In genomic region chr10:23314835-23315239, GRCh38 we compare ENCODE assay signal across 8 cellular contexts. TPM values are rescaled to one million over a fixed set of nuclear protein-coding genes. Genes with fewer than 3 reads are reported as not detected.
DNase-seq lines count a peak whose midpoint lies in the region; ATAC-seq, FAIRE-seq and TF ChIP-seq lines count a peak whose summit lies in the region.

No MANE protein-coding gene starts in this region.

- intact Hi-C loops in CD4-positive, alpha-beta T cell (cut with DNase I, micrococcal nuclease), result loop anchor here (1.0 to 5.0 kb wide), 8 partner anchors 210 to 1242 kb away; no protein-coding TSS in a partner anchor
- intact Hi-C loops in transverse colon (cut with DNase I; ENCODE audit: low total_unique reads), result loop anchor here (5.0 kb wide), 2 partner anchors 212 to 387 kb away; no protein-coding TSS in a partner anchor

- no peak overlapping the region for H3K56ac ChIP-seq in H1 (replicated peaks; ENCODE audit: insufficient read length, low read depth, low read length)
- no peak overlapping the region for H3K56ac ChIP-seq in mesendoderm (ENCODE audit: low read length)

- H3K36me3 Mint-ChIP-seq in CD4-positive, alpha-beta T cell (ENCODE audit: low read depth), result no peaks in the 10 kb centered on the region

- no peak overlapping the region for H2BK120ac ChIP-seq in H1 (replicated peaks; ENCODE audit: low read depth, low read length)
- no peak overlapping the region for H2BK120ac ChIP-seq in mesendoderm (ENCODE audit: low read depth, low read length)

- H3K4ac ChIP-seq in H1 (replicated peaks; ENCODE audit: insufficient read length, low read depth, low read length) (no peak overlapping the region), mesendoderm (ENCODE audit: low read depth, low read length) (no peak overlapping the region)

- H2AK5ac ChIP-seq in H1 (ENCODE audit: low read depth, low read length) (no peak overlapping the region), mesendoderm (ENCODE audit: low read length) (no peak overlapping the region)

- no peak for TF ChIP-seq EP300 in H1 (IDR thresholded peaks at IDR 0.05; ENCODE audit: borderline replicate concordance in 1 of 2, low read depth in 2 of 2, low read length in 2 of 2)
- TF ChIP-seq EP300 in transverse colon (IDR thresholded peaks at IDR 0.05; ENCODE audit: low read depth), result no peak

- H2BK15ac ChIP-seq in H1 (ENCODE audit: low read length), result no peak overlapping the region
- H2BK15ac ChIP-seq in mesendoderm (replicated peaks; ENCODE audit: low read depth), result no peak overlapping the region

- no peaks in the 10 kb centered on the region for H3K27me3 Mint-ChIP-seq in CD4-positive, alpha-beta T cell

- H3K79me2 ChIP-seq in H1 (ENCODE audit: control insufficient read depth in 1 of 2, insufficient read depth in 2 of 2, low read length in 2 of 2) (no peaks in the 10 kb centered on the region), mesendoderm (ENCODE audit: control insufficient read depth, insufficient read depth, low read length) (no peaks in the 10 kb centered on the region)

- H3K4me2 ChIP-seq in H1 (ENCODE audit: insufficient read depth in 1 of 2, low read depth in 2 of 2, low read length in 2 of 2) (no peak overlapping the region), mesendoderm (ENCODE audit: low read length) (no peak overlapping the region)

- DNase-seq in CD4-positive, alpha-beta T cell, result peak in 7 of 10 experiments; percentile 20 to 47 (median 37)
- peak; percentile 25 for DNase-seq in NCI-H1092 treated with DMSO at 0.1 percent for 48 hours (lab: John Stamatoyannopoulos, UW)
- no peak for DNase-seq in H1 (ENCODE audit: low read depth in 1 of 2, low spot score in 2 of 2)
- peak; percentile 62 for DNase-seq in mesendoderm
- peak; percentile 39 for DNase-seq in transverse colon
- no peak for DNase-seq in HPDE6-E6E7 (ENCODE audit: extremely low spot score)

- no peak overlapping the region for H2BK12ac ChIP-seq in H1 (ENCODE audit: low read depth, low read length)

- no peak for TF ChIP-seq POLR2A in H1 (IDR thresholded peaks at IDR 0.05; ENCODE audit: control extremely low read depth in 1 of 2, low read depth in 2 of 2, low read length in 2 of 2)
- TF ChIP-seq POLR2A in transverse colon (IDR thresholded peaks at IDR 0.05), result no peak

- H3K27me3 ChIP-seq in CD4-positive, alpha-beta T cell (ENCODE audit: control insufficient read depth, insufficient read depth, low read length), result no peaks in the 10 kb centered on the region
- H3K27me3 ChIP-seq in H1 (replicated peaks in 1 of 4; ENCODE audit: control insufficient read depth in 3 of 4, extremely low read depth in 1 of 4, insufficient read depth in 3 of 4, low read length in 3 of 4), result no peaks in the 10 kb centered on the region
- H3K27me3 ChIP-seq in mesendoderm (ENCODE audit: insufficient read depth, low read length, poor library complexity), result no peaks in the 10 kb centered on the region
- no peaks in the 10 kb centered on the region for H3K27me3 ChIP-seq in transverse colon

- H2AFZ ChIP-seq in H1 (ENCODE audit: low read length), result no peak overlapping the region

- H3K9me3 ChIP-seq in CD4-positive, alpha-beta T cell (ENCODE audit: control insufficient read depth, low read length), result peaks cover 6% of the 10 kb centered on the region
- H3K9me3 ChIP-seq in H1 (ENCODE audit: insufficient read depth in 2 of 2, low read depth in 1 of 2, low read length in 1 of 2), result no peaks in the 10 kb centered on the region
- no peaks in the 10 kb centered on the region for H3K9me3 ChIP-seq in transverse colon

- H4K5ac ChIP-seq in H1 (ENCODE audit: insufficient read length, low read depth, low read length) (no peak overlapping the region), mesendoderm (ENCODE audit: low read length) (no peak overlapping the region)

- no peak overlapping the region for H4K91ac ChIP-seq in H1 (replicated peaks; ENCODE audit: insufficient read length, low read length)

- H3K4me1 ChIP-seq in H1 (replicated peaks in 1 of 4; ENCODE audit: control insufficient read depth in 3 of 4, insufficient read depth in 4 of 4, low read length in 3 of 4) (no peaks in the 10 kb centered on the region), mesendoderm (ENCODE audit: control insufficient read depth, low read depth, low read length) (no peaks in the 10 kb centered on the region), transverse colon (no peaks in the 10 kb centered on the region)

- no peaks in the 10 kb centered on the region; the same call in 1 of the 2 replicates for H3K23me2 ChIP-seq in H1 (ENCODE audit: low read depth, low read length)

- peak; percentile 71 to 72 for TF ChIP-seq RAD21 in H1 (IDR thresholded peaks at IDR 0.05 in 1 of 2, conservative IDR thresholded peaks at IDR 0.05 in 1 of 2; ENCODE audit: low read depth in 2 of 2, low read length in 2 of 2)

- TF ChIP-seq CTCF in CD4-positive, alpha-beta T cell (IDR thresholded peaks at IDR 0.05), result peak; percentile 81
- TF ChIP-seq CTCF in H1 (IDR thresholded peaks at IDR 0.05; ENCODE audit: control extremely low read depth in 1 of 3, insufficient read depth in 1 of 3, low read depth in 1 of 3, low read length in 3 of 3), result peak in 2 of 3 experiments; percentile 47 to 59; a peak in 2 of 4 replicates
- TF ChIP-seq CTCF in transverse colon (IDR thresholded peaks at IDR 0.05), result peak; percentile 68 to 77 (median 75)

- H3K27ac Mint-ChIP-seq in CD4-positive, alpha-beta T cell, result no peak overlapping the region

- ATAC-seq in CD4-positive, alpha-beta T cell (ENCODE audit: poor library complexity), result peak; percentile 52
- peak; percentile 56 for ATAC-seq in GM18861 (IDR thresholded peaks at IDR 0.05; ENCODE audit: unreplicated experiment)

- H3K4me3 ChIP-seq in H1 (ENCODE audit: extremely low read depth in 1 of 4, insufficient read depth in 2 of 4, low read depth in 3 of 4, low read length in 4 of 4), result no peak overlapping the region
- no peak overlapping the region for H3K4me3 ChIP-seq in mesendoderm (ENCODE audit: low read length)
- no peak overlapping the region for H3K4me3 ChIP-seq in transverse colon

- H3K23ac ChIP-seq in H1 (ENCODE audit: insufficient read length), result no peak overlapping the region
- H3K23ac ChIP-seq in mesendoderm (ENCODE audit: low read length), result no peak overlapping the region

- WGBS in H1 (ENCODE audit: extremely low coverage in 1 of 2, insufficient coverage in 1 of 2, insufficient read length in 1 of 2, insufficient replicate concordance in 2 of 2, low coverage in 1 of 2, low lambda C conversion rate in 2 of 2, missing lambda C conversion rate in 1 of 2), 2 experiments, result 27% methylated on average over 3 of the region's 3 CpGs; no CpG with 5 or more reads in 1 of the 2 experiments
- WGBS in mesendoderm (ENCODE audit: extremely low coverage, insufficient coverage, low lambda C conversion rate), result no CpG with 5 or more reads among the region's 3 CpGs
- WGBS in transverse colon (ENCODE audit: low coverage in 1 of 2), 2 donors, result 0 to 3% methylated on average over 3 of the region's 3 CpGs

- H4K8ac ChIP-seq in H1 (ENCODE audit: extremely low read depth, insufficient read depth, low read length) (no peak overlapping the region), mesendoderm (ENCODE audit: low read depth, low read length) (no peak overlapping the region)

- no peak overlapping the region for H2BK5ac ChIP-seq in H1 (ENCODE audit: low read depth, low read length)
- no peak overlapping the region for H2BK5ac ChIP-seq in mesendoderm (ENCODE audit: low read length)

- H3K79me1 ChIP-seq in H1 (ENCODE audit: low read depth, low read length) (no peaks in the 10 kb centered on the region), mesendoderm (ENCODE audit: low read length) (no peaks in the 10 kb centered on the region)

- in situ Hi-C loops in transverse colon (cut with MboI; ENCODE audit: low pct_ligation_motif_present in 1 of 4, low pct_unique_long_range_greater_than_20kb in 1 of 4, low sequenced_read_pairs in 3 of 4), result loop anchor here (5.0 to 25.0 kb wide), 7 partner anchors 207 to 897 kb away; partner anchors contain the start of gene KIAA1217 (in 1 of the 4)

- CTCF ChIA-PET in CD4-positive, alpha-beta T cell (lab: Charles Lee), result interaction anchor here (0.5 to 1.6 kb wide), 24 partner anchors 11 to 884 kb away, joined by 3 to 15 read pairs (median 3); no protein-coding TSS in a partner anchor
- CTCF ChIA-PET in H1 (lab: Charles Lee; ENCODE audit: partially characterized antibody), result interaction anchor here (0.6 to 8.0 kb wide), 59 partner anchors 10 to 1931 kb away, joined by 3 to 61 read pairs (median 4); no protein-coding TSS in a partner anchor

- no peaks in the 10 kb centered on the region for H3K9me3 Mint-ChIP-seq in CD4-positive, alpha-beta T cell

- H3K36me3 ChIP-seq in H1 (ENCODE audit: control insufficient read depth in 2 of 4, insufficient read depth in 4 of 4, low read length in 3 of 4), result no peaks in the 10 kb centered on the region
- H3K36me3 ChIP-seq in mesendoderm (ENCODE audit: control insufficient read depth, insufficient read depth, low read length), result no peaks in the 10 kb centered on the region
- no peaks in the 10 kb centered on the region for H3K36me3 ChIP-seq in transverse colon

- no peak overlapping the region for H3K14ac ChIP-seq in H1 (ENCODE audit: insufficient read length)

- H3K4me3 Mint-ChIP-seq in CD4-positive, alpha-beta T cell, result no peak overlapping the region

- H4K20me1 ChIP-seq in H1 (replicated peaks in 1 of 2; ENCODE audit: control insufficient read depth in 1 of 2, insufficient read depth in 2 of 2, low read length in 2 of 2), result no peaks in the 10 kb centered on the region

- no peaks in the 10 kb centered on the region for H3K4me1 Mint-ChIP-seq in CD4-positive, alpha-beta T cell (ENCODE audit: low read depth)

- FAIRE-seq in TTC549 (lab: Jason Lieb, UNC) (peak; percentile 26), H1 (lab: Jason Lieb, UNC) (no peak)

- no peak overlapping the region for H3K9ac ChIP-seq in H1 (replicated peaks in 1 of 4; ENCODE audit: extremely low read depth in 1 of 4, low read depth in 3 of 4, low read length in 3 of 4)
- H3K9ac ChIP-seq in mesendoderm (ENCODE audit: low read length), result no peak overlapping the region

- no peak overlapping the region for H3K27ac ChIP-seq in CD4-positive, alpha-beta T cell (ENCODE audit: low read depth, low read length)
- H3K27ac ChIP-seq in H1 (ENCODE audit: low read depth, low read length) (no peak overlapping the region), mesendoderm (ENCODE audit: low read depth, low read length) (no peak overlapping the region), transverse colon (no peak overlapping the region)

- POLR2A ChIA-PET in CD4-positive, alpha-beta T cell (lab: Charles Lee), result interaction anchor here (0.9 to 1.0 kb wide), 2 partner anchors 127 to 202 kb away, joined by 3 to 5 read pairs; no protein-coding TSS in a partner anchor
- POLR2A ChIA-PET in H1 (lab: Charles Lee; ENCODE audit: partially characterized antibody), result no interaction called here

- no peak overlapping the region for H2BK20ac ChIP-seq in H1 (ENCODE audit: low read length)

- H3K18ac ChIP-seq in H1 (ENCODE audit: extremely low read depth, low read length), result no peak overlapping the region
- H3K18ac ChIP-seq in mesendoderm (ENCODE audit: low read length), result no peak overlapping the region

RNA-seq across cellular contexts. Expression of gene C10orf67, which starts 29.8 kb away (rescaled TPM):
- total RNA-seq in CD4-positive, alpha-beta T cell, result not detected
- total RNA-seq in H1 (2021; fragmentation: NEBNext Ultra II Directional; extraction: Animal tissue kit (Norgen Biotek cat#: 25700)), result 0.11 TPM in 1 of 2 replicates, not detected in the other
- polyA plus RNA-seq in H1 (2011; rRNA removed), result 0.03 and 0.05 TPM in 2 replicates
- 0.06 TPM for polyA plus RNA-seq in H1 (2011; cell fraction: cytosol; rRNA removed)
- polyA plus RNA-seq in H1 (2011; cell fraction: nucleus; rRNA removed), result 0.04 TPM
- polyA plus RNA-seq in H1 (2012, experiment 1 of 2), result 0.15 TPM in 1 of 4 replicates, not detected in the others
- polyA plus RNA-seq in H1 (2012, experiment 2 of 2), result not detected
- 0.02 TPM for polyA plus RNA-seq in H1 (2013, experiment 1 of 2)
- polyA plus RNA-seq in H1 (2013, experiment 2 of 2), result 0.07 TPM
- polyA minus RNA-seq in H1 (2011; rRNA and poly(A)+ RNA removed), result 0.06 and 0.12 TPM in 2 replicates
- polyA minus RNA-seq in H1 (2011; cell fraction: cytosol; rRNA and poly(A)+ RNA removed), result not detected
- not detected for polyA minus RNA-seq in H1 (2011; cell fraction: nucleus; rRNA and poly(A)+ RNA removed)
- polyA plus RNA-seq in mesendoderm (2013, experiment 1 of 2), result 0.07 TPM
- polyA plus RNA-seq in mesendoderm (2013, experiment 2 of 2), result not detected
- total RNA-seq in transverse colon, result not detected

Comparison
In these comparisons a context has a peak if more than half of its experiments do, and no peak if none do; other contexts are left out.
1. DNase-seq: peak in CD4-positive, alpha-beta T cell (7 of 10), NCI-H1092 treated with DMSO at 0.1 percent for 48 hours (single experiment), mesendoderm (single experiment) and transverse colon (single experiment); none in H1 (0 of 2) and HPDE6-E6E7 (single experiment).
2. Peak in every context shown above with its lines, with median percentiles within 50 percentile points of each other: CTCF ChIP-seq.